Comparison of ENCODE assay signal across 20 cellular contexts in the genomic region with DNA sequence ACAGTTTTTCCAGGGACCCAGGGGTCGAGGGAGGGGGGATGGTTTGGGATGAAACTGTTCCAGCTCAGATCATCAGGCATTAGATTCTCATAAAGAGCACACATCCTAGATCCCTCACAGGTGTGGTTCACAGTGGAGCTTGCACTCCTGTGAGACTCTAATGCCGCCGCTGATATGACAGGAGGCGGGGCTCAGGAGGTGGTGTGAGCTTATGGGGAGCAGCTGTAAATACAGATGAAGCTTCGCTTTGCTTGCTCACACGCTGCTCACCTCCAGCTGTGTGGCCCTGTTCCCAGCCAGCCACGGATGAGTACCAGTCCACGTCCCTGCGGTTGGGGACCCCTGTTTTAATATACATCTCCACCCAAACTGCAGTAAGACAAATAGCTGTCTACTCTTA.
DNase-seq lines count a peak whose midpoint lies in the region; ATAC-seq, FAIRE-seq and TF ChIP-seq lines count a peak whose summit lies in the region.
"Had no signal": no experiment of that assay in that cellular context is flagged by ENCODE, and none has a peak within 500 bp of the region (broad histone marks: within the 10 kb centered on the region; RNA-seq: fewer than 3 reads in every experiment).

No MANE protein-coding gene starts in this region.

- DNase-seq in NCI-H748 (lab: John Stamatoyannopoulos, UW; ENCODE audit: unreplicated experiment) (peak; percentile 25), NCI-H748 treated with DMSO at 0.1 percent for 48 hours (lab: John Stamatoyannopoulos, UW) (no peak), SHP77 (lab: John Stamatoyannopoulos, UW) (peak; percentile 66 to 76), kidney (peak; percentile 52), nucleus accumbens (lab: John Stamatoyannopoulos, UW) (no peak)
- DNase-seq: CD4-positive, CD25-positive, alpha-beta regulatory T cell; DND-41; GDM1; GOT3; KBM-7; NCI-H1048; NCI-H146; NCI-H2107; NCI-H524 treated with DMSO at 0.1 percent for 48 hours; Right ventricle myocardium superior had no signal

- H3K36me3 ChIP-seq in kidney (ENCODE audit: control insufficient read depth in 1 of 2, insufficient read depth in 2 of 2, low read length in 2 of 2), result no peaks in the 10 kb centered on the region

- intact Hi-C loops in kidney (cut with DNase I), result no loop called here

- peaks cover 0 to 3% of the 10 kb centered on the region in 2 donors for H3K4me1 ChIP-seq in kidney (ENCODE audit: control insufficient read depth in 1 of 2, insufficient read depth in 1 of 2, low read depth in 1 of 2, low read length in 2 of 2)

- FAIRE-seq in kidney (lab: Jason Lieb, UNC), result no peak

- no peaks in the 10 kb centered on the region for H3K9me3 ChIP-seq in kidney (ENCODE audit: control insufficient read depth in 1 of 2, low read length in 2 of 2)

- no peak for TF ChIP-seq CTCF in kidney (IDR thresholded peaks at IDR 0.05; ENCODE audit: borderline replicate concordance, extremely low read depth, insufficient read depth)

- no peak overlapping the region for H3K27ac ChIP-seq in kidney (ENCODE audit: low read depth in 2 of 2, low read length in 2 of 2)
- H3K27ac ChIP-seq in temporal lobe (ENCODE audit: low read depth, low read length), result peak overlapping the region; percentile 44
- H3K27ac ChIP-seq: HL-60 had no signal

- ATAC-seq in HG02571 (IDR thresholded peaks at IDR 0.05; ENCODE audit: unreplicated experiment) (no peak), HG03159 (IDR thresholded peaks at IDR 0.05; ENCODE audit: unreplicated experiment) (no peak)
- ATAC-seq: Panc1 had no signal

- no peak overlapping the region for H3K9ac ChIP-seq in kidney (ENCODE audit: low read length in 2 of 2)

- H3K4me3 ChIP-seq in kidney (ENCODE audit: low read length in 2 of 2), result no peak overlapping the region

Comparison
In these comparisons a context has a peak if more than half of its experiments do, and no peak if none do; other contexts are left out.
1. DNase-seq: peak in NCI-H748 (single experiment), SHP77 (2 of 2) and kidney (single experiment); none in NCI-H748 treated with DMSO at 0.1 percent for 48 hours (single experiment) and nucleus accumbens (0 of 56).